In the genomic region with DNA sequence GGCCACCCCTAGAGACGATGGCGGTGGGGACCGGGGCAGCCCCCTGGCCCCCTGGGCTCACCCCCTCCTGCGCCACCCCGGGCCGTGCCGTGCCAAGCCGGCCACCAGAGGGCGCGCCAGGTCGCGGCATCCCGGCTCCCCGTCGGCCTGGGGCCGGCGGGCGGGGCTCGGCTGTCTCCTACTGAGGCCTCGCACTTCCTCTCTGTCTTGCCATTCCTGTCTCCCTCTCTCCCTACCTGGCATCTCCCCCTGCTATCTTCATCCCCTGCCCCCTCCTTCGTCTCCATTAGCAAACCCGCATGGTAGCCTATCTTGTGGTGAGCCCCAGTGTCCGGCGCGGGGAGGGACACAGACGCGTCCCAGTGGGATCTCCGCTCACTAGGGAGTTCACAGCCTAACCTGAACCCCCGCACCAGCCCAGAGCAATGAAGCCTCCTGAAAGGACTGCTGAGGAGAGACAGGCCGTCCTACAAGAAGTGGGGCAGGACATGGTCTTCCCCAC, we compare ENCODE assay signal across 8 cellular contexts. TPM values are rescaled to one million over a fixed set of nuclear protein-coding genes. Genes with fewer than 3 reads are reported as not detected.
A peak's percentile ranks its signal among the peaks of the same experiment; 100 is the strongest.
DNase-seq lines count a peak whose midpoint lies in the region; TF ChIP-seq lines count a peak whose summit lies in the region.

No MANE protein-coding gene starts in this region.

- H3T11ph ChIP-seq in H9 (ENCODE audit: low read length): no peak overlapping the region

- H3K56ac ChIP-seq in H9 (ENCODE audit: insufficient read length, low read depth, low read length): no peak overlapping the region

- H2AK5ac ChIP-seq in H9 (ENCODE audit: insufficient read length, low read length): no peak overlapping the region

- H3K9me3 ChIP-seq in H9 (ENCODE audit: control insufficient read depth, low read depth, low read length) (no peaks in the 10 kb centered on the region), MG63 (no peaks in the 10 kb centered on the region)

- peak overlapping the region; percentile 23 for H2AFZ ChIP-seq in H9 (ENCODE audit: low read length)

- peak; percentile 91 for DNase-seq in GM10248 (ENCODE audit: extremely low spot score)
- peak; percentile 78 for DNase-seq in H9
- peak; percentile 72 for DNase-seq in MG63
- DNase-seq in T-helper 2 cell treated with Interferon-gamma antibody and Interleukin-4, amounts not matched to agents 5 μg/mL and 100 μg/mL, for 36 hours (ENCODE audit: low spot score): peak; percentile 62
- peak in 52 of 58 donors; percentile 5 to 76 (median 46) for DNase-seq in anterior cingulate cortex (lab: John Stamatoyannopoulos, UW)
- peak; percentile 81 for DNase-seq in hepatic stellate cell (ENCODE audit: low spot score)
- no peak for DNase-seq in retinal pigment epithelial cell (ENCODE audit: low read depth)
- no peak for DNase-seq in NCI-H187 treated with DMSO at 0.1 percent for 48 hours (lab: John Stamatoyannopoulos, UW)

- peak overlapping the region in 1 of 2 experiments; percentile 57; a peak in 3 of 5 replicates for H3K4me3 Mint-ChIP-seq in H9
- H3K4me3 Mint-ChIP-seq in T-helper 2 cell treated with Interferon-gamma antibody and Interleukin-4, amounts not matched to agents 5 μg/mL and 100 μg/mL, for 36 hours: peak overlapping the region; percentile 76

- peak overlapping the region; percentile 52 for H3K4me2 ChIP-seq in H9 (ENCODE audit: insufficient read depth, insufficient read length, low read length)

- no peaks in the 10 kb centered on the region for H3K23me2 ChIP-seq in H9 (ENCODE audit: insufficient read length, low read depth, low read length, poor library complexity, severe bottlenecking)

- no peaks in the 10 kb centered on the region for H3K9me3 Mint-ChIP-seq in H9
- no peaks in the 10 kb centered on the region for H3K9me3 Mint-ChIP-seq in T-helper 2 cell treated with Interferon-gamma antibody and Interleukin-4, amounts not matched to agents 5 μg/mL and 100 μg/mL, for 36 hours

- CTCF ChIA-PET in GM10248 (lab: Yijun Ruan, JAX): interaction anchor here (0.7 to 6.2 kb wide), 17 partner anchors 11 to 192 kb away, joined by 3 to 73 read pairs (median 4); no protein-coding TSS in a partner anchor

- H3K14ac ChIP-seq in H9 (ENCODE audit: insufficient read depth, low read length): no peak overlapping the region

- H2BK15ac ChIP-seq in H9 (ENCODE audit: low read depth, low read length): no peak overlapping the region

- no peaks in the 10 kb centered on the region for H3K79me1 ChIP-seq in H9 (ENCODE audit: insufficient read depth, low read depth, low read length, poor library complexity, severe bottlenecking)

- POLR2A ChIA-PET in GM10248 (lab: Yijun Ruan, JAX): no interaction called here

- no peaks in the 10 kb centered on the region for H3K36me3 ChIP-seq in MG63

- no peak overlapping the region for H3K23ac ChIP-seq in H9 (ENCODE audit: insufficient read length, low read depth, low read length)

- H3K4me3 ChIP-seq in MG63 (no peak overlapping the region), retinal pigment epithelial cell (ENCODE audit: low read length) (peak overlapping the region; percentile 56)

- H2BK12ac ChIP-seq in H9 (ENCODE audit: insufficient read length, low read depth, low read length): no peak overlapping the region

- no peak overlapping the region for H3K9ac ChIP-seq in H9 (ENCODE audit: extremely low read depth, insufficient read length, low read length)

- no peaks in the 10 kb centered on the region; a peak in 1 of 7 replicates for H3K36me3 Mint-ChIP-seq in H9 (ENCODE audit: insufficient read depth in 1 of 3, low read depth in 3 of 3)
- H3K36me3 Mint-ChIP-seq in T-helper 2 cell treated with Interferon-gamma antibody and Interleukin-4, amounts not matched to agents 5 μg/mL and 100 μg/mL, for 36 hours (ENCODE audit: low read depth): no peaks in the 10 kb centered on the region

- H3K79me2 ChIP-seq in H9 (ENCODE audit: insufficient read depth, low read length): no peaks in the 10 kb centered on the region

- H4K91ac ChIP-seq in H9 (ENCODE audit: insufficient read length, low read depth, low read length): no peak overlapping the region

- no peaks in the 10 kb centered on the region for H3K27me3 ChIP-seq in H9 (ENCODE audit: insufficient read depth, low read length)
- H3K27me3 ChIP-seq in MG63: no peaks in the 10 kb centered on the region

- no peak overlapping the region for H4K5ac ChIP-seq in H9 (ENCODE audit: insufficient read length, low read depth, low read length)

- no peak overlapping the region for H2BK20ac ChIP-seq in H9 (ENCODE audit: low read depth, low read length, poor library complexity, severe bottlenecking)

- no peak overlapping the region for H2BK5ac ChIP-seq in H9 (ENCODE audit: insufficient read length, low read length)

- H3K27ac Mint-ChIP-seq in H9: peak overlapping the region in 2 of 3 experiments; percentile 44 to 81; a peak in 1 of 7 replicates
- no peak overlapping the region for H3K27ac Mint-ChIP-seq in T-helper 2 cell treated with Interferon-gamma antibody and Interleukin-4, amounts not matched to agents 5 μg/mL and 100 μg/mL, for 36 hours

- no CpG with 5 or more reads among the region's 30 CpGs for WGBS in H9 (ENCODE audit: extremely low coverage, insufficient read length, low lambda C conversion rate)

- H4K20me1 ChIP-seq in H9 (ENCODE audit: control insufficient read depth, insufficient read depth, insufficient read length): no peaks in the 10 kb centered on the region

- no peak overlapping the region for H3K4ac ChIP-seq in H9 (ENCODE audit: low read depth, low read length)

- H3K27me3 Mint-ChIP-seq in H9 (ENCODE audit: low read depth): no peaks in the 10 kb centered on the region; the same call in 1 of the 2 replicates
- peaks cover 16% of the 10 kb centered on the region for H3K27me3 Mint-ChIP-seq in T-helper 2 cell treated with Interferon-gamma antibody and Interleukin-4, amounts not matched to agents 5 μg/mL and 100 μg/mL, for 36 hours (ENCODE audit: low read depth)

- no peak overlapping the region for H4K8ac ChIP-seq in H9 (replicated peaks; ENCODE audit: insufficient read length, low read depth, low read length)

- H3K4me1 ChIP-seq in H9 (ENCODE audit: insufficient read depth, low read length): peaks cover 8% of the 10 kb centered on the region

- TF ChIP-seq CTCF in GM10248 (IDR thresholded peaks at IDR 0.05; ENCODE audit: control extremely low read depth, extremely low read depth, low read depth, missing control alignments) (peak; percentile 90), H9 (conservative IDR thresholded peaks at IDR 0.05) (peak; percentile 99), retinal pigment epithelial cell (conservative IDR thresholded peaks at IDR 0.05; ENCODE audit: low read depth, low read length) (peak; percentile 55)

- H2BK120ac ChIP-seq in H9 (ENCODE audit: low read depth, low read length, poor library complexity, severe bottlenecking): no peak overlapping the region

- no peak overlapping the region for H3K18ac ChIP-seq in H9 (ENCODE audit: insufficient read length, low read depth, low read length)

- H3K4me1 Mint-ChIP-seq in H9: peaks cover 37 to 41% of the 10 kb centered on the region in 2 experiments
- H3K4me1 Mint-ChIP-seq in T-helper 2 cell treated with Interferon-gamma antibody and Interleukin-4, amounts not matched to agents 5 μg/mL and 100 μg/mL, for 36 hours (ENCODE audit: low read depth): peaks cover 5% of the 10 kb centered on the region

- H3K27ac ChIP-seq in H9 (ENCODE audit: insufficient read length, low read depth, low read length): no peak overlapping the region

RNA-seq across cellular contexts. Expression of gene FABP6, which starts 29.8 kb away (rescaled TPM):
- total RNA-seq in H9 (2021): 5.2 and 6.2 TPM in 2 replicates
- 2.6 and 3.9 TPM in 2 replicates for total RNA-seq in MG63 (2014; rRNA removed; shearing (Covaris generic); ENCODE audit: low replicate concordance)

Comparison
In these comparisons a context has a peak if more than half of its experiments do, and no peak if none do; other contexts are left out.
1. DNase-seq: peak in GM10248 (single experiment), H9 (single experiment), MG63 (single experiment), T-helper 2 cell treated with Interferon-gamma antibody and Interleukin-4, amounts not matched to agents 5 μg/mL and 100 μg/mL, for 36 hours (single experiment), anterior cingulate cortex (52 of 58) and hepatic stellate cell (single experiment); none in retinal pigment epithelial cell (single experiment) and NCI-H187 treated with DMSO at 0.1 percent for 48 hours (single experiment).
2. Peak in every context shown above with its lines, with median percentiles within 50 percentile points of each other: CTCF ChIP-seq.